ENCODE assay signal across 8 cellular contexts in the genomic region with DNA sequence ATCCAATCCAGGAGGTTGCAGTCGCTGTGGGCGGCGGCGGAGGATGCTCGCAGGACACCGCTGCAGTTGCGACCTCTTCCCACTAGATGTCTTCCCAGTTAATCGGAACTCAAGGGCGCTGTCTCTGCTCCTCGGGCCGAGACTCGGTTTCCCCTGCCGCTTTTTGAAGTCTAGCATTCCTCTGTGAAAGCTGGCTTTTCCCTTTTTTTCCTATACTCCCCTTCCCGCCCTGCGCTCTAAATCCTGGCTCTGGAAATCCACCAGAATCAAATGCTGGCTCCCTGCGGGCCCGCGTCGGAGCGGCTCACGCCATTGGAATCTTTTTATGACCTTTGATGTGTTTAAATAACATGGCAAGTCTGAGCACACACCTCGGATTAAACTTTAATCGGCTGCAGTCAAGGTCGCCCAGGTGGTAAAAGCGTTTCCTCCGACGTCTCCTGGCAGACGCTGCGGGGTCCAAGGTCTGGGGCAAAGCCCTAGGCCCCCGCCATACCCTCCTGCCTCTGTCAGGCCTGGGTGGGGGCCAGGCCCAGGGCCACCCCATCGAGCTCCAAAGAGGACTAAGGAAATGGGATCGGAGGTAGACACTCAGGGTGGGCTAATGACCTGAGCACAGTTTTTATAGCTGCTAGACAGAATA. TPM values are rescaled to one million over a fixed set of nuclear protein-coding genes. Genes with fewer than 3 reads are reported as not detected.
DNase-seq lines count a peak whose midpoint lies in the region; ATAC-seq and TF ChIP-seq lines count a peak whose summit lies in the region.

No MANE protein-coding gene starts in this region.

- no peak overlapping the region for H2AFZ ChIP-seq in Loucy (ENCODE audit: low read length)
- H2AFZ ChIP-seq in neuronal stem cell (ENCODE audit: low read length): peak overlapping the region; percentile 18

- H3K4ac ChIP-seq in neuronal stem cell (ENCODE audit: low read length): no peak overlapping the region

- H3K14ac ChIP-seq in neuronal stem cell (ENCODE audit: low read length): no peak overlapping the region

- H4K20me1 ChIP-seq in Loucy (ENCODE audit: insufficient read depth, low read length, poor library complexity, severe bottlenecking): no peaks in the 10 kb centered on the region

- H3K36me3 ChIP-seq in Loucy (ENCODE audit: insufficient read depth, low read length) (no peaks in the 10 kb centered on the region), neuronal stem cell (replicated peaks in 1 of 2; ENCODE audit: control insufficient read depth in 2 of 2, insufficient read depth in 2 of 2, low read length in 2 of 2) (no peaks in the 10 kb centered on the region)

- H3K23ac ChIP-seq in neuronal stem cell (ENCODE audit: low read depth, low read length, poor library complexity): no peak overlapping the region

- no peak for ATAC-seq in HG03439 (IDR thresholded peaks at IDR 0.05; ENCODE audit: unreplicated experiment)

- H3K4me3 ChIP-seq in Loucy (ENCODE audit: low read length, poor library complexity, severe bottlenecking) (no peak overlapping the region), neuronal stem cell (ENCODE audit: low read length in 2 of 2) (no peak overlapping the region)

- no peaks in the 10 kb centered on the region for H3K79me2 ChIP-seq in Loucy (ENCODE audit: insufficient read depth, low read length)

- H3K79me1 ChIP-seq in neuronal stem cell (ENCODE audit: low read depth, low read length): no peaks in the 10 kb centered on the region

- no CpG with 5 or more reads among the region's 32 CpGs for WGBS in neuronal stem cell (ENCODE audit: extremely low coverage in 2 of 2, insufficient read length in 2 of 2, insufficient replicate concordance in 1 of 2), 2 donors

- no peak overlapping the region for H2BK12ac ChIP-seq in neuronal stem cell (ENCODE audit: low read length)

- H3K9ac ChIP-seq in Loucy (ENCODE audit: low read depth, low read length, poor library complexity, severe bottlenecking): no peak overlapping the region
- no peak overlapping the region for H3K9ac ChIP-seq in neuronal stem cell (ENCODE audit: low read depth, low read length, poor library complexity)

- TF ChIP-seq CTCF in Loucy (conservative IDR thresholded peaks at IDR 0.05; ENCODE audit: low read length): peak; percentile 62

- no peak overlapping the region for H3K18ac ChIP-seq in neuronal stem cell (ENCODE audit: low read length)

- no peaks in the 10 kb centered on the region for H3K4me1 ChIP-seq in Loucy (ENCODE audit: insufficient read depth, low read length, poor library complexity, severe bottlenecking)
- no peaks in the 10 kb centered on the region for H3K4me1 ChIP-seq in neuronal stem cell (ENCODE audit: control insufficient read depth in 2 of 2, insufficient read depth in 1 of 2, low read depth in 1 of 2, low read length in 2 of 2)

- peak; percentile 83 for DNase-seq in GM03348 (ENCODE audit: low spot score)
- peak; percentile 53 for DNase-seq in activated T-cell treated with anti-CD3 and anti-CD28 coated beads, Interleukin-2, amount 50 U/mL, for 1 hour
- peak; percentile 5 for DNase-seq in fibroblast of the conjunctiva (ENCODE audit: low read depth)
- DNase-seq in neuronal stem cell (ENCODE audit: low spot score): no peak
- DNase-seq in NCI-H345 (lab: John Stamatoyannopoulos, UW): no peak
- DNase-seq in HCEC 1CT: no peak

- no peaks in the 10 kb centered on the region for H3K9me2 ChIP-seq in Loucy (replicated peaks; ENCODE audit: low read depth, low read length)

- H3K9me3 ChIP-seq in Loucy (ENCODE audit: insufficient read depth, low read depth, low read length) (no peaks in the 10 kb centered on the region), neuronal stem cell (replicated peaks in 1 of 2; ENCODE audit: control insufficient read depth in 2 of 2, insufficient read depth in 1 of 2, low read depth in 1 of 2, low read length in 2 of 2) (no peaks in the 10 kb centered on the region)

- no peak overlapping the region for H3K27ac ChIP-seq in neuronal stem cell (replicated peaks; ENCODE audit: low read length)

- no peak overlapping the region for H2AK5ac ChIP-seq in neuronal stem cell (ENCODE audit: low read depth, low read length)

- no peak overlapping the region for H4K91ac ChIP-seq in neuronal stem cell (ENCODE audit: low read depth, low read length, poor library complexity)

- no peak overlapping the region for H2BK120ac ChIP-seq in neuronal stem cell (ENCODE audit: low read depth, low read length)

- H3K4me2 ChIP-seq in Loucy (ENCODE audit: low read depth, low read length, poor library complexity, severe bottlenecking): no peak overlapping the region
- H3K4me2 ChIP-seq in neuronal stem cell (ENCODE audit: insufficient read depth, low read length, poor library complexity, severe bottlenecking): no peak overlapping the region

- H3K27me3 ChIP-seq in Loucy (ENCODE audit: insufficient read depth, low read length, poor library complexity, severe bottlenecking) (no peaks in the 10 kb centered on the region), neuronal stem cell (ENCODE audit: control insufficient read depth in 3 of 3, insufficient read depth in 3 of 3, low read depth in 1 of 3, low read length in 3 of 3) (peaks cover 46 to 100% (median 97%) of the 10 kb centered on the region in 3 experiments)

- no peak overlapping the region for H4K8ac ChIP-seq in neuronal stem cell (ENCODE audit: low read depth, low read length)

- no peak overlapping the region for H2BK5ac ChIP-seq in neuronal stem cell (ENCODE audit: low read length)

- no peaks in the 10 kb centered on the region for H3F3A ChIP-seq in Loucy (ENCODE audit: low read depth)

- no peak overlapping the region for H2BK15ac ChIP-seq in neuronal stem cell (ENCODE audit: low read length)

RNA-seq across cellular contexts. Expression of a gene that starts 10.7 kb away (rescaled TPM):
- not detected for polyA plus RNA-seq in neuronal stem cell (2013, experiment 1 of 2)
- not detected for polyA plus RNA-seq in neuronal stem cell (2013, experiment 2 of 2)

RNA-seq across cellular contexts. Expression of a gene that starts 25.5 kb away (rescaled TPM):
- polyA plus RNA-seq in neuronal stem cell (2013, experiment 1 of 2): not detected
- polyA plus RNA-seq in neuronal stem cell (2013, experiment 2 of 2): not detected

RNA-seq across cellular contexts. Expression of a gene that starts 32.0 kb away (rescaled TPM):
- polyA plus RNA-seq in neuronal stem cell (2013, experiment 1 of 2): not detected
- not detected for polyA plus RNA-seq in neuronal stem cell (2013, experiment 2 of 2)

RNA-seq across cellular contexts. Expression of a gene that starts 36.4 kb away (rescaled TPM):
- not detected for polyA plus RNA-seq in neuronal stem cell (2013, experiment 1 of 2)
- polyA plus RNA-seq in neuronal stem cell (2013, experiment 2 of 2): not detected

RNA-seq across cellular contexts. Expression of a gene that starts 45.2 kb away (rescaled TPM):
- polyA plus RNA-seq in neuronal stem cell (2013, experiment 1 of 2): not detected
- polyA plus RNA-seq in neuronal stem cell (2013, experiment 2 of 2): not detected

Comparison
In these comparisons a context has a peak if more than half of its experiments do, and no peak if none do; other contexts are left out.
1. DNase-seq: peak in GM03348 (single experiment), activated T-cell treated with anti-CD3 and anti-CD28 coated beads, Interleukin-2, amount 50 U/mL, for 1 hour (single experiment) and fibroblast of the conjunctiva (single experiment); none in neuronal stem cell (single experiment), NCI-H345 (single experiment) and HCEC 1CT (single experiment).